In the genomic region with DNA sequence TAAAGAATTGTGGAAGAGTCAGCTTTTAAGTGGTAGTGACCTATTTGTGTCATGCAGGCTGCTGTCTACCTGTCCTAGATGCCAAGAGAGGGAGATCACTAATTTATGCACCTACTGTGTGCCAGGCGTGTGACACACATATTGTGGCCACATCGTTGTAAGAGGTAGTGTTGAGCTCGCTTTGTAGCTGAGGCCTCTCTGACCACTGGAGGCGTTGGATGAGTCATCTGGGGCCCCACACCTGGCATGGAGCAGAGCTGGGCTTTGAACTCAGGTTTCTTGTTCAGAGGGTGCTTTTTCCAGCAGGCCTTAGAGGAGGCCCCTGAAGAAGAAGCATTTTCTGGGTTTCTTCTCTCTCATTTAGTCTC, we compare ENCODE assay signal across 8 cellular contexts. TPM values are rescaled to one million over a fixed set of nuclear protein-coding genes. Genes with fewer than 3 reads are reported as not detected.
DNase-seq lines count a peak whose midpoint lies in the region; ATAC-seq and TF ChIP-seq lines count a peak whose summit lies in the region.

No MANE protein-coding gene starts in this region.

- no peaks in the 10 kb centered on the region for H3K27me3 ChIP-seq in suprapubic skin

- no peak overlapping the region for H3K4me3 ChIP-seq in suprapubic skin

- no peaks in the 10 kb centered on the region for H3K9me3 ChIP-seq in suprapubic skin

- no peaks in the 10 kb centered on the region for H3K27me3 Mint-ChIP-seq in activated T-helper 17 cell treated with anti-CD3 and anti-CD28 coated beads, Interleukin-2, amount 50 U/mL, for 72 hours

- no peak overlapping the region for H3K27ac ChIP-seq in suprapubic skin

- WGBS in suprapubic skin: 76% methylated on average over 4 of the region's 4 CpGs

- H3K36me3 ChIP-seq in suprapubic skin: peaks cover 12% of the 10 kb centered on the region

- TF ChIP-seq CTCF in suprapubic skin (IDR thresholded peaks at IDR 0.05): no peak

- no peak for TF ChIP-seq EP300 in suprapubic skin (IDR thresholded peaks at IDR 0.05)

- CTCF ChIA-PET in HEK293T (lab: Yijun Ruan, JAX): interaction anchor here (0.9 to 1.1 kb wide), 3 partner anchors 21 to 225 kb away, joined by 3 to 9 read pairs (median 4); no protein-coding TSS in a partner anchor

- no peak for TF ChIP-seq POLR2A in suprapubic skin (IDR thresholded peaks at IDR 0.05)

- peaks cover 14% of the 10 kb centered on the region for H3K36me3 Mint-ChIP-seq in activated T-helper 17 cell treated with anti-CD3 and anti-CD28 coated beads, Interleukin-2, amount 50 U/mL, for 72 hours (ENCODE audit: low read depth)

- POLR2A ChIA-PET in HEK293T (lab: Yijun Ruan, JAX): interaction anchor here (1.1 kb wide), 1 partner anchor 123 kb away, joined by 3 read pairs; a partner anchor contains a TSS

- H3K4me1 ChIP-seq in suprapubic skin: no peaks in the 10 kb centered on the region

- ATAC-seq in HG03135 (IDR thresholded peaks at IDR 0.05; ENCODE audit: unreplicated experiment): peak; percentile 77
- peak; percentile 84 for ATAC-seq in activated T-helper 17 cell treated with anti-CD3 and anti-CD28 coated beads, Interleukin-2, amount 50 U/mL, for 72 hours (replicated peaks)

- no peaks in the 10 kb centered on the region for H3K9me3 Mint-ChIP-seq in activated T-helper 17 cell treated with anti-CD3 and anti-CD28 coated beads, Interleukin-2, amount 50 U/mL, for 72 hours

- H3K27ac Mint-ChIP-seq in activated T-helper 17 cell treated with anti-CD3 and anti-CD28 coated beads, Interleukin-2, amount 50 U/mL, for 72 hours: peak overlapping the region; percentile 80

- peak overlapping the region; percentile 51 for H3K4me3 Mint-ChIP-seq in activated T-helper 17 cell treated with anti-CD3 and anti-CD28 coated beads, Interleukin-2, amount 50 U/mL, for 72 hours

- peak; percentile 41 for DNase-seq in activated T-cell treated with anti-CD3 and anti-CD28 coated beads for 24 hours (ENCODE audit: low read depth)
- no peak for DNase-seq in activated T-cell treated with anti-CD3 and anti-CD28 coated beads, Interleukin-2, amount 50 U/mL, for 1 hour
- peak; percentile 25 for DNase-seq in stimulated activated CD4-positive, alpha-beta T cell treated with anti-CD3 and anti-CD28 coated beads, Interleukin-12 subunit alpha, Interleukin-12 subunit beta, amount 100 ng/mL, for 4 hours
- DNase-seq in HEK293T (ENCODE audit: extremely low spot score): no peak
- DNase-seq in pons (ENCODE audit: low spot score): no peak
- DNase-seq in suprapubic skin (ENCODE audit: low spot score in 2 of 2): no peak

- H3K4me1 Mint-ChIP-seq in activated T-helper 17 cell treated with anti-CD3 and anti-CD28 coated beads, Interleukin-2, amount 50 U/mL, for 72 hours: peaks cover 36% of the 10 kb centered on the region

TF ChIP-seq in HEK293T, 16 proteins besides CTCF, POLR2A, EP300 and RAD21:
- no peak for TF ChIP-seq ELF4 (IDR thresholded peaks at IDR 0.05)
- TF ChIP-seq SUZ12 (IDR thresholded peaks at IDR 0.05): no peak
- TF ChIP-seq ZNF384 (IDR thresholded peaks at IDR 0.05): no peak
- TF ChIP-seq BHLHE40 (IDR thresholded peaks at IDR 0.05; ENCODE audit: borderline replicate concordance): no peak
- no peak for TF ChIP-seq FOXK2 (IDR thresholded peaks at IDR 0.05)
- TF ChIP-seq TARDBP (IDR thresholded peaks at IDR 0.05): no peak
- TF ChIP-seq, protein P1, sequence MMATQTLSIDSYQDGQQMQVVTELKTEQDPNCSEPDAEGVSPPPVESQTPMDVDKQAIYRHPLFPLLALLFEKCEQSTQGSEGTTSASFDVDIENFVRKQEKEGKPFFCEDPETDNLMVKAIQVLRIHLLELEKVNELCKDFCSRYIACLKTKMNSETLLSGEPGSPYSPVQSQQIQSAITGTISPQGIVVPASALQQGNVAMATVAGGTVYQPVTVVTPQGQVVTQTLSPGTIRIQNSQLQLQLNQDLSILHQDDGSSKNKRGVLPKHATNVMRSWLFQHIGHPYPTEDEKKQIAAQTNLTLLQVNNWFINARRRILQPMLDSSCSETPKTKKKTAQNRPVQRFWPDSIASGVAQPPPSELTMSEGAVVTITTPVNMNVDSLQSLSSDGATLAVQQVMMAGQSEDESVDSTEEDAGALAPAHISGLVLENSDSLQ (IDR thresholded peaks at IDR 0.05): no peak
- no peak for TF ChIP-seq FOXM1 (IDR thresholded peaks at IDR 0.05; ENCODE audit: borderline replicate concordance)
- TF ChIP-seq FOXA1 (IDR thresholded peaks at IDR 0.05): no peak
- no peak for TF ChIP-seq CTBP1 (IDR thresholded peaks at IDR 0.05; ENCODE audit: borderline replicate concordance)
- no peak for TF ChIP-seq L3MBTL2 (conservative IDR thresholded peaks at IDR 0.05)
- no peak for TF ChIP-seq ARNT (IDR thresholded peaks at IDR 0.05)

RNA-seq across cellular contexts. Expression of a gene that starts 52.3 kb away (rescaled TPM):
- 10 to 100 TPM; 29.7 to 36.8 TPM for total RNA-seq in activated T-helper 17 cell treated with anti-CD3 and anti-CD28 coated beads, Interleukin-2, amount 50 U/mL, for 72 hours
- 10 to 100 TPM in 2 of 4 donors, 1 to 10 TPM in 2; 9.5 to 10.6 (median 10.1) TPM for total RNA-seq in suprapubic skin

Comparison
In these comparisons a context has a peak if more than half of its experiments do, and no peak if none do; other contexts are left out.
1. DNase-seq: peak in activated T-cell treated with anti-CD3 and anti-CD28 coated beads for 24 hours (single experiment) and stimulated activated CD4-positive, alpha-beta T cell treated with anti-CD3 and anti-CD28 coated beads, Interleukin-12 subunit alpha, Interleukin-12 subunit beta, amount 100 ng/mL, for 4 hours (single experiment); none in activated T-cell treated with anti-CD3 and anti-CD28 coated beads, Interleukin-2, amount 50 U/mL, for 1 hour (single experiment), HEK293T (single experiment), pons (single experiment) and suprapubic skin (0 of 2).